Comparison of ENCODE assay signal across 8 cellular contexts in the genomic region with DNA sequence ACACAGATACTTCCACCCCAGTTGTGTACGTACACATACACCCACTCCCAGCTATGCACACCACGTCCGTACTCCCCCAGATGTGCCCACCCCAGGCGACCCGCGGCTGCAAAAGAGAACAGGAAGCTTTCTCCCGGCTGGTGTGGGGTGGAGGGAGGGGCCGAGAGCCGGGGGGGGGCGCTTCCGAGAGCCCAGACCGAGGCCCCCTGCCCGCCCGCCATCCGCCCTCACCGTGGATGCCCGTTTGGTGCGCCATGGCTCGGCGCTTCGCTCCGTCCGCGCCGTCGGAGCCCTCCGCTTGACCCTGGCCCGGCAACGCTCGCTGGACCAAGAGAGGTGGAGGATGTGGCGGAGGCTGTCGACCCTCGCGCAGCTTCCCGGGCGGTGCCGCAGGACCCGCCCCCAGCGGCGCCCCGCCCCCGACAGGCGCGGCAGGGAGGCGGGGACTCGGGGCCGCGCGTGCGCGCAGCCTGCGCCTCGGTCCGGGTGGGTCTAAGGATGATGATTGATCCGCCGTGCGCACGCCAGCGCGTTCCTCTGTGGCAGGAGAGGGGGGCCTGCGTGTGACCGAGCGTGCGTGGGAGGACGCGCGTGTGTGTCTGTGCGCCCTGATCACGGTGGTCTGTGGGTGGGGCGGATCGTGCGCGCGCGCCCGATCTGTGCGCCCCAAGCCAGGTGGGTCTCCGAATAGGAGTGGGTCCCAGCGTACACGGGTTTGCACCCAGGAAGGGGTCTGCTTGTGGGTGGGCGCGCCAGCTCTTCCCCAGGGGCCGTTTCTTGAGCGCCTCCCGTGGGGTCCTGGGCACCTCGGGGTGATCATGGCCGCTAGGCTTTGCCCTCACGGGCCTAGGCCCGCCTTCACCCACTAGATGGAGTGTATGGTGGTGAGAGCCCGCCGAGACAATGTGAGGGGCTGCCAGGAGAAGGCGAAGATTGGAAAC. TPM values are rescaled to one million over a fixed set of nuclear protein-coding genes. Genes with fewer than 3 reads are reported as not detected.
DNase-seq lines count a peak whose midpoint lies in the region; ATAC-seq and FAIRE-seq lines count a peak whose summit lies in the region.

TSS of gene TWF2 (minus strand) at position 398 of the 941 bp plus-strand sequence. CDS start at position 256, 142 bp downstream.

- H3K9me3 Mint-ChIP-seq in activated T-helper 17 cell treated with anti-CD3 and anti-CD28 coated beads, Interleukin-2, amount 50 U/mL, for 72 hours: no peaks in the 10 kb centered on the region
- H3K9me3 Mint-ChIP-seq in natural killer cell treated with Interleukin-12 subunit alpha and Interleukin-12 subunit beta and Interleukin-15 and Interleukin-18, amount 100 ng/mL, for 72 hours: no peaks in the 10 kb centered on the region

- peaks cover 65% of the 10 kb centered on the region for H3K36me3 Mint-ChIP-seq in activated T-helper 17 cell treated with anti-CD3 and anti-CD28 coated beads, Interleukin-2, amount 50 U/mL, for 72 hours (ENCODE audit: low read depth)
- peaks cover 6% of the 10 kb centered on the region for H3K36me3 Mint-ChIP-seq in natural killer cell treated with Interleukin-12 subunit alpha and Interleukin-12 subunit beta and Interleukin-15 and Interleukin-18, amount 100 ng/mL, for 72 hours

- no peak for FAIRE-seq in RCC 7860 (lab: Jason Lieb, UNC)

- peaks cover 31% of the 10 kb centered on the region for H3K4me1 Mint-ChIP-seq in activated T-helper 17 cell treated with anti-CD3 and anti-CD28 coated beads, Interleukin-2, amount 50 U/mL, for 72 hours
- H3K4me1 Mint-ChIP-seq in natural killer cell treated with Interleukin-12 subunit alpha and Interleukin-12 subunit beta and Interleukin-15 and Interleukin-18, amount 100 ng/mL, for 72 hours (ENCODE audit: low read depth in 2 of 2): peaks cover 36 to 60% of the 10 kb centered on the region in 2 donors

- H3K27me3 Mint-ChIP-seq in activated T-helper 17 cell treated with anti-CD3 and anti-CD28 coated beads, Interleukin-2, amount 50 U/mL, for 72 hours: no peaks in the 10 kb centered on the region
- no peaks in the 10 kb centered on the region for H3K27me3 Mint-ChIP-seq in natural killer cell treated with Interleukin-12 subunit alpha and Interleukin-12 subunit beta and Interleukin-15 and Interleukin-18, amount 100 ng/mL, for 72 hours

- DNase-seq in CMK (ENCODE audit: low read depth) (peak; percentile 93), HK-2 (ENCODE audit: unreplicated experiment) (peak; percentile 69), RCC 7860 (ENCODE audit: low spot score) (peak; percentile 32), fibroblast of peridontal ligament (ENCODE audit: extremely low read depth) (peak; percentile 63)
- DNase-seq in natural killer cell treated with Interleukin-12 subunit alpha and Interleukin-12 subunit beta and Interleukin-15 and Interleukin-18, amount 100 ng/mL, for 72 hours (ENCODE audit: low spot score): peak; percentile 91
- DNase-seq in stimulated activated naive CD8-positive, alpha-beta T cell treated with anti-CD3 and anti-CD28 coated beads, Interleukin-15, Interleukin-2, amounts not matched to agents 100 U/mL and 50 U/mL, for 24 hours: peak; percentile 90

- ATAC-seq in GM19438 (IDR thresholded peaks at IDR 0.05; ENCODE audit: low read depth, unreplicated experiment): peak; percentile 82
- peak; percentile 73 for ATAC-seq in activated T-helper 17 cell treated with anti-CD3 and anti-CD28 coated beads, Interleukin-2, amount 50 U/mL, for 72 hours (replicated peaks)
- peak; percentile 94 to 96 for ATAC-seq in natural killer cell treated with Interleukin-12 subunit alpha and Interleukin-12 subunit beta and Interleukin-15 and Interleukin-18, amount 100 ng/mL, for 72 hours
- peak; percentile 71 for ATAC-seq in stimulated activated naive CD8-positive, alpha-beta T cell treated with anti-CD3 and anti-CD28 coated beads, Interleukin-15, Interleukin-2, amounts not matched to agents 100 U/mL and 50 U/mL, for 24 hours

- peak within 1 kb of the TSS; percentile 90 for H3K27ac Mint-ChIP-seq in activated T-helper 17 cell treated with anti-CD3 and anti-CD28 coated beads, Interleukin-2, amount 50 U/mL, for 72 hours
- H3K27ac Mint-ChIP-seq in natural killer cell treated with Interleukin-12 subunit alpha and Interleukin-12 subunit beta and Interleukin-15 and Interleukin-18, amount 100 ng/mL, for 72 hours: peak within 1 kb of the TSS; percentile 93

- H3K4me3 Mint-ChIP-seq in activated T-helper 17 cell treated with anti-CD3 and anti-CD28 coated beads, Interleukin-2, amount 50 U/mL, for 72 hours: peak within 1 kb of the TSS; percentile 96
- peak within 1 kb of the TSS; percentile 98 for H3K4me3 Mint-ChIP-seq in natural killer cell treated with Interleukin-12 subunit alpha and Interleukin-12 subunit beta and Interleukin-15 and Interleukin-18, amount 100 ng/mL, for 72 hours

RNA-seq across cellular contexts. Expression of gene TWF2, which starts in this region (rescaled TPM):
- 100 to 1,000 TPM in 1 of 2 donors, 10 to 100 TPM in 1; 89.9 to 159 TPM for total RNA-seq in activated T-helper 17 cell treated with anti-CD3 and anti-CD28 coated beads, Interleukin-2, amount 50 U/mL, for 72 hours
- total RNA-seq in natural killer cell treated with Interleukin-12 subunit alpha and Interleukin-12 subunit beta and Interleukin-15 and Interleukin-18, amount 100 ng/mL, for 72 hours: 100 to 1,000 TPM in 1 of 2 donors, 10 to 100 TPM in 1; 90.3 to 117 TPM

Comparison
In these comparisons a context has a peak if more than half of its experiments do, and no peak if none do; other contexts are left out.
1. Peak in every context shown above with its lines: DNase-seq and ATAC-seq.
2. DNase-seq: peak in every context shown above with its lines; median percentile 93 in CMK; 91 in natural killer cell treated with Interleukin-12 subunit alpha and Interleukin-12 subunit beta and Interleukin-15 and Interleukin-18, amount 100 ng/mL, for 72 hours; 90 in stimulated activated naive CD8-positive, alpha-beta T cell treated with anti-CD3 and anti-CD28 coated beads, Interleukin-15, Interleukin-2, amounts not matched to agents 100 U/mL and 50 U/mL, for 24 hours; 69 in HK-2; 63 in fibroblast of peridontal ligament; 32 in RCC 7860.